16 cellular contexts compared by ENCODE assay signal in the genomic region with DNA sequence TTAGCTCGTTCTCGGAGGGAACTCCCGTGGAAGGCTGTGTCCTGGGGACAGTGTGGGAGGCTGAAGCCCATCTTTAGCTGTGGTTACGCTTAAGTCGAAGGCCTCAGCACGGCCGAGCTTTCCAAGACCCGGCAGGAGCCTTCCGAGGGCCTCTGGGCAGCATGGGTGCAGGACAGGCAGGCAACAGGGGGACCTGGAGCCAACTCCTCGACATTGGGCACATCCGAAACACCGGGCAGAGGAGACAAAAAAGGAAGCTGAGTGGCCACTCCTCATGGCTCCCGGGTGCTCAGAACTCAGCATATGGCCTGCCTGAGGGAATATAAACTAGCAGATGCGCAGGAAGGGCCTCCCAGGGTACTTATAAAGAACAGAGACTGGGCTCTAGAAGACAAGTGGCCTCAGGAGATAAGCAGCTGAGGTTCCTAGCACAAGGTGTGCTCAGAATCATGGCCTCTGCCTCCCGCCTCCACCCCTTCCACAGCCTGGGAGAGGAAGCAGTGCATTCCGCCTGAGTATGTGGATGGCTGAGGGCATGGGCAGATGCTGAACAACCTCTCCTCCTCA. TPM values are rescaled to one million over a fixed set of nuclear protein-coding genes. Genes with fewer than 3 reads are reported as not detected.
DNase-seq lines count a peak whose midpoint lies in the region; ATAC-seq and TF ChIP-seq lines count a peak whose summit lies in the region.
"Had no signal": no experiment of that assay in that cellular context is flagged by ENCODE, and none has a peak within 500 bp of the region (broad histone marks: within the 10 kb centered on the region; RNA-seq: fewer than 3 reads in every experiment).

No MANE protein-coding gene starts in this region.

- peaks cover 20 to 27% of the 10 kb centered on the region in 2 experiments for H3K4me1 Mint-ChIP-seq in H9
- H3K4me1 Mint-ChIP-seq: activated naive CD4-positive, alpha-beta T cell treated with anti-CD3 and anti-CD28 coated beads, Interleukin-2, amount 10 ng/mL, durations not matched to agents 7 days and 5 days had no signal

- H3K36me3 Mint-ChIP-seq in H9 (ENCODE audit: insufficient read depth in 1 of 3, low read depth in 3 of 3): 0 out of 7 replicates have a peak, but pooled peaks cover 0 to 6% (median 2%) of the 10 kb centered on the region in 3 experiments
- H3K36me3 Mint-ChIP-seq: activated naive CD4-positive, alpha-beta T cell treated with anti-CD3 and anti-CD28 coated beads, Interleukin-2, amount 10 ng/mL, durations not matched to agents 7 days and 5 days had no signal

- no peak overlapping the region for H3K4me3 Mint-ChIP-seq in H9
- H3K4me3 Mint-ChIP-seq: activated naive CD4-positive, alpha-beta T cell treated with anti-CD3 and anti-CD28 coated beads, Interleukin-2, amount 10 ng/mL, durations not matched to agents 7 days and 5 days had no signal

- H3K4me1 ChIP-seq in H9 (ENCODE audit: insufficient read depth, low read length) (no peaks in the 10 kb centered on the region), right cardiac atrium (ENCODE audit: control insufficient read depth, insufficient read depth, low read length) (peaks cover 30% of the 10 kb centered on the region)

- H2BK20ac ChIP-seq in H9 (ENCODE audit: low read depth, low read length, poor library complexity, severe bottlenecking): no peak overlapping the region

- H4K91ac ChIP-seq in H9 (ENCODE audit: insufficient read length, low read depth, low read length): no peak overlapping the region

- H3K23me2 ChIP-seq in H9 (ENCODE audit: insufficient read length, low read depth, low read length, poor library complexity, severe bottlenecking): no peaks in the 10 kb centered on the region

- no peak overlapping the region for H3K4ac ChIP-seq in H9 (ENCODE audit: low read depth, low read length)

- no peak overlapping the region for H2BK12ac ChIP-seq in H9 (ENCODE audit: insufficient read length, low read depth, low read length)

- H2BK5ac ChIP-seq in H9 (ENCODE audit: insufficient read length, low read length): no peak overlapping the region

- peaks cover 2% of the 10 kb centered on the region for H3K27me3 Mint-ChIP-seq in H9 (ENCODE audit: low read depth)

- ATAC-seq in right cardiac atrium: peak; percentile 18 to 23
- no peak for ATAC-seq in GM18870 (IDR thresholded peaks at IDR 0.05; ENCODE audit: unreplicated experiment)
- ATAC-seq: foreskin keratinocyte had no signal

- H3K9me3 Mint-ChIP-seq in H9: peaks cover 3 to 10% of the 10 kb centered on the region in 2 experiments

- no peak overlapping the region for H3K9ac ChIP-seq in H9 (ENCODE audit: extremely low read depth, insufficient read length, low read length)

- H2BK120ac ChIP-seq in H9 (ENCODE audit: low read depth, low read length, poor library complexity, severe bottlenecking): no peak overlapping the region

- no peaks in the 10 kb centered on the region for H3K79me2 ChIP-seq in H9 (ENCODE audit: insufficient read depth, low read length)

- no peak overlapping the region for H3K14ac ChIP-seq in H9 (ENCODE audit: insufficient read depth, low read length)

- no peak overlapping the region for H2AFZ ChIP-seq in H9 (ENCODE audit: low read length)

- no peaks in the 10 kb centered on the region for H3K27me3 ChIP-seq in H9 (ENCODE audit: insufficient read depth, low read length)
- H3K27me3 ChIP-seq in right cardiac atrium (ENCODE audit: control insufficient read depth, insufficient read depth): no peaks in the 10 kb centered on the region
- H3K27me3 ChIP-seq: foreskin keratinocyte had no signal

- H3K27ac Mint-ChIP-seq in H9: no peak overlapping the region; a peak in 2 of 7 replicates
- H3K27ac Mint-ChIP-seq: activated naive CD4-positive, alpha-beta T cell treated with anti-CD3 and anti-CD28 coated beads, Interleukin-2, amount 10 ng/mL, durations not matched to agents 7 days and 5 days had no signal

- no peaks in the 10 kb centered on the region for H4K20me1 ChIP-seq in H9 (ENCODE audit: control insufficient read depth, insufficient read depth, insufficient read length)

- WGBS in H9 (ENCODE audit: extremely low coverage, insufficient read length, low lambda C conversion rate): no CpG with 5 or more reads among the region's 16 CpGs
- 76% methylated on average over 16 of the region's 16 CpGs for WGBS in right cardiac atrium

- no peak overlapping the region for H3K18ac ChIP-seq in H9 (ENCODE audit: insufficient read length, low read depth, low read length)

- H3K4me3 ChIP-seq in right cardiac atrium (ENCODE audit: low read length) (no peak overlapping the region), skin epidermis (no peak overlapping the region)

- no peak overlapping the region for H2BK15ac ChIP-seq in H9 (ENCODE audit: low read depth, low read length)

- H3K4me2 ChIP-seq in H9 (ENCODE audit: insufficient read depth, insufficient read length, low read length): no peak overlapping the region

- H3K27ac ChIP-seq in H9 (ENCODE audit: insufficient read length, low read depth, low read length) (no peak overlapping the region), angular gyrus (ENCODE audit: low read depth, low read length) (peak overlapping the region; percentile 86), right cardiac atrium (ENCODE audit: low read length) (peak overlapping the region; percentile 83), skin epidermis (peak overlapping the region in 12 of 21 experiments; percentile 2 to 76 (median 35))
- H3K27ac ChIP-seq: foreskin keratinocyte had no signal

- no peak overlapping the region for H4K8ac ChIP-seq in H9 (replicated peaks; ENCODE audit: insufficient read length, low read depth, low read length)

- no peak overlapping the region for H3K23ac ChIP-seq in H9 (ENCODE audit: insufficient read length, low read depth, low read length)

- H3T11ph ChIP-seq in H9 (ENCODE audit: low read length): no peak overlapping the region

- no peak overlapping the region for H3K56ac ChIP-seq in H9 (ENCODE audit: insufficient read length, low read depth, low read length)

- DNase-seq in H9 (peak; percentile 24), right cardiac atrium (peak in 2 of 3 donors; percentile 10 to 46), NCI-H1930 (lab: John Stamatoyannopoulos, UW) (no peak), SKM-1 (lab: John Stamatoyannopoulos, UW; ENCODE audit: unreplicated experiment) (no peak)
- DNase-seq in activated CD4-positive, alpha-beta T cell treated with anti-CD3 and anti-CD28 coated beads, Interleukin-2, amount 50 U/mL, for 1 hour: no peak
- DNase-seq: activated naive CD4-positive, alpha-beta T cell treated with anti-CD3 and anti-CD28 coated beads, Interleukin-2, amount 10 ng/mL, durations not matched to agents 7 days and 5 days; Calu3; foreskin keratinocyte; GF-D8; MM.1S; SHP77; stimulated activated CD4-positive, alpha-beta T cell treated with anti-CD3 and anti-CD28 coated beads, Interleukin-4, amount 100 ng/mL, for 4 hours; T-helper 2 cell had no signal

- H3K9me3 ChIP-seq in H9 (ENCODE audit: control insufficient read depth, low read depth, low read length): no peaks in the 10 kb centered on the region
- no peaks in the 10 kb centered on the region for H3K9me3 ChIP-seq in right cardiac atrium (ENCODE audit: control insufficient read depth, low read length)

- H2AK5ac ChIP-seq in H9 (ENCODE audit: insufficient read length, low read length): no peak overlapping the region

- no peak for TF ChIP-seq CTCF in H9 (conservative IDR thresholded peaks at IDR 0.05)

- no peak overlapping the region for H4K5ac ChIP-seq in H9 (ENCODE audit: insufficient read length, low read depth, low read length)

- intact Hi-C loops in right cardiac atrium (cut with DNase I): no loop called here

- H3K79me1 ChIP-seq in H9 (ENCODE audit: insufficient read depth, low read depth, low read length, poor library complexity, severe bottlenecking): no peaks in the 10 kb centered on the region

RNA-seq across cellular contexts. Expression of a gene that starts 34.1 kb away (rescaled TPM):
- total RNA-seq in H9 (2021): 3.9 and 6.2 TPM in 2 replicates
- total RNA-seq in right cardiac atrium: 10 to 100 TPM; 20.2 to 47.1 (median 34.1) TPM
- 38.2 TPM for polyA plus RNA-seq in right cardiac atrium

Comparison
In these comparisons a context has a peak if more than half of its experiments do, and no peak if none do; other contexts are left out.
1. DNase-seq: peak in H9 (single experiment) and right cardiac atrium (2 of 3); none in NCI-H1930 (0 of 2), SKM-1 (single experiment) and activated CD4-positive, alpha-beta T cell treated with anti-CD3 and anti-CD28 coated beads, Interleukin-2, amount 50 U/mL, for 1 hour (single experiment).